Comparison of ENCODE assay signal across 30 cellular contexts in the genomic region with DNA sequence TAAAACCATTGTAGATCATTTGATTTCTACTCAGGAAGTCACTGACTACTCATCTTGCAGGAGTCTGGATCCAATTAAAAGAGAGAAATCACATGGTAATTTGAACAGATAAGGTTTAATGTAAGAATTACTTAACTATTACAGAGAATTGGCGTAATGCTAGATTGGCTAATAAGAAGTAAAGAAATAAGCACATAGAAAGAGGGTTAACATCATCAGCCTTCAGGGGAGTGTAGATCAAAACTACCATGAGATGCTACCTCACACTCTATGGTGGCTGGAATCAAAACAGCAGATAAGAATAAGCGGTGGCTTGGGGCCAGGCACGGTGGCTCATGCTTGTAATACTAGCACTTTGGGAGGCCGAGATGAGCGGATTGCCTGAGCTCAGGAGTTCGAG. TPM values are rescaled to one million over a fixed set of nuclear protein-coding genes. Genes with fewer than 3 reads are reported as not detected.
DNase-seq lines count a peak whose midpoint lies in the region; FAIRE-seq and TF ChIP-seq lines count a peak whose summit lies in the region.
"Had no signal": no experiment of that assay in that cellular context is flagged by ENCODE, and none has a peak within 500 bp of the region (broad histone marks: within the 10 kb centered on the region; RNA-seq: fewer than 3 reads in every experiment).

No MANE protein-coding gene starts in this region.

- no peak overlapping the region for H3K4me2 ChIP-seq in astrocyte (ENCODE audit: low read length)
- H3K4me2 ChIP-seq: KMS-11 had no signal

- no peak overlapping the region for H3K9ac ChIP-seq in astrocyte (ENCODE audit: low read length)
- H3K9ac ChIP-seq: KMS-11 had no signal

- H3K4me1 ChIP-seq in astrocyte (ENCODE audit: insufficient read depth, low read length), result peaks cover 3% of the 10 kb centered on the region
- no peaks in the 10 kb centered on the region for H3K4me1 ChIP-seq in CD8-positive, alpha-beta memory T cell (ENCODE audit: insufficient read depth, low read length)
- H3K4me1 ChIP-seq: lower lobe of right lung, right lobe of liver had no signal

- H3K4me1 Mint-ChIP-seq in astrocyte (ENCODE audit: low read depth, unreplicated experiment), result peaks cover 17% of the 10 kb centered on the region
- H3K4me1 Mint-ChIP-seq in CD8-positive, alpha-beta memory T cell, result peaks cover 5 to 13% (median 6%) of the 10 kb centered on the region in 3 donors

- no peak for FAIRE-seq in astrocyte (lab: Jason Lieb, UNC)
- FAIRE-seq in urothelium cell line (lab: Jason Lieb, UNC), result peak; percentile 5
- FAIRE-seq: endometrium, HTR-8/SVneo had no signal

- no peaks in the 10 kb centered on the region for H3K27me3 ChIP-seq in astrocyte (ENCODE audit: insufficient read depth, low read length)
- no peaks in the 10 kb centered on the region for H3K27me3 ChIP-seq in CD8-positive, alpha-beta memory T cell (ENCODE audit: insufficient read depth, low read length, poor library complexity, severe bottlenecking)
- H3K27me3 ChIP-seq: esophagus squamous epithelium, heart right ventricle, right lobe of liver had no signal

- peak overlapping the region; percentile 66 for H3K27ac Mint-ChIP-seq in astrocyte (ENCODE audit: unreplicated experiment)
- peak overlapping the region in 1 of 8 donors; percentile 73 for H3K27ac Mint-ChIP-seq in CD8-positive, alpha-beta memory T cell
- H3K27ac Mint-ChIP-seq: activated CD8-positive, alpha-beta T cell treated with anti-CD3 and anti-CD28 coated beads, Interleukin-2, amount 10 ng/mL, durations not matched to agents 7 days and 5 days; activated naive CD8-positive, alpha-beta T cell treated with anti-CD3 and anti-CD28 coated beads for 36 hours; CD4-positive, alpha-beta memory T cell; T-helper 17 cell; type B pancreatic cell had no signal

- no peak overlapping the region for H3K27ac ChIP-seq in astrocyte (ENCODE audit: low read depth, low read length)
- no peak overlapping the region for H3K27ac ChIP-seq in CD8-positive, alpha-beta memory T cell (ENCODE audit: low read depth, low read length)
- H3K27ac ChIP-seq: esophagus squamous epithelium, heart right ventricle, KMS-11, lower lobe of right lung, right lobe of liver had no signal

- no peaks in the 10 kb centered on the region for H3K9me3 ChIP-seq in astrocyte (ENCODE audit: insufficient read depth, low read depth, low read length)
- H3K9me3 ChIP-seq in CD8-positive, alpha-beta memory T cell (ENCODE audit: low read length), result no peaks in the 10 kb centered on the region
- H3K9me3 ChIP-seq: esophagus squamous epithelium, heart right ventricle, lower lobe of right lung, right lobe of liver had no signal

- no peak overlapping the region for H2AFZ ChIP-seq in astrocyte (ENCODE audit: low read depth, low read length)

- TF ChIP-seq CTCF in astrocyte (IDR thresholded peaks at IDR 0.05; ENCODE audit: insufficient read depth, low read depth, low read length) (no peak), fibroblast of villous mesenchyme (IDR thresholded peaks at IDR 0.05; ENCODE audit: insufficient read depth, low read depth, low read length) (no peak)

- H3K27me3 Mint-ChIP-seq in astrocyte (ENCODE audit: low read depth, unreplicated experiment), result no peaks in the 10 kb centered on the region
- no peaks in the 10 kb centered on the region for H3K27me3 Mint-ChIP-seq in CD8-positive, alpha-beta memory T cell
- H3K27me3 Mint-ChIP-seq: activated naive CD8-positive, alpha-beta T cell treated with anti-CD3 and anti-CD28 coated beads for 36 hours; CD4-positive, alpha-beta memory T cell; central memory CD8-positive, alpha-beta T cell; T-helper 17 cell; type B pancreatic cell had no signal

- no peaks in the 10 kb centered on the region for H3K36me3 Mint-ChIP-seq in astrocyte (ENCODE audit: low read depth, unreplicated experiment)
- H3K36me3 Mint-ChIP-seq in CD8-positive, alpha-beta memory T cell, result peaks cover 0 to 8% (median 5%) of the 10 kb centered on the region in 3 donors
- H3K36me3 Mint-ChIP-seq: activated naive CD8-positive, alpha-beta T cell treated with anti-CD3 and anti-CD28 coated beads for 36 hours; type B pancreatic cell had no signal

- CTCF ChIA-PET in CD8-positive, alpha-beta memory T cell (lab: Charles Lee), result no interaction called here

- DNase-seq in GM03348 (ENCODE audit: low spot score) (peak; percentile 61), astrocyte (ENCODE audit: low read depth) (no peak), fibroblast of villous mesenchyme (ENCODE audit: low read depth) (peak; percentile 88), urothelium cell line (ENCODE audit: low spot score) (no peak), GDM1 (lab: John Stamatoyannopoulos, UW) (no peak), G401 (ENCODE audit: low spot score) (no peak), middle frontal gyrus (ENCODE audit: extremely low spot score, low spot score) (no peak)
- DNase-seq in CD8-positive, alpha-beta memory T cell, result no peak
- DNase-seq: activated CD4-positive, CD25-positive, alpha-beta regulatory T cell treated with anti-CD3 and anti-CD28 coated beads, Interleukin-2, amount 50 U/mL, for 72 hours; activated CD8-positive, alpha-beta T cell treated with anti-CD3 and anti-CD28 coated beads, Interleukin-2, amount 10 ng/mL, durations not matched to agents 7 days and 5 days; activated effector memory CD4-positive, alpha-beta T cell treated with anti-CD3 and anti-CD28 coated beads, Interleukin-2, amount 50 U/mL, for 16 hours; activated naive CD8-positive, alpha-beta T cell treated with anti-CD3 and anti-CD28 coated beads for 36 hours; CD4-positive, alpha-beta memory T cell; esophagus squamous epithelium; heart right ventricle; lower lobe of right lung; MM.1S; NCI-H1417; NCI-H2081 treated with DMSO at 0.1 percent for 48 hours; NCI-H446 treated with DMSO at 0.1 percent for 48 hours; posterior cingulate gyrus; right lobe of liver; stimulated activated CD4-positive, alpha-beta T cell treated with anti-CD3 and anti-CD28 coated beads, Interleukin-12 subunit alpha, Interleukin-12 subunit beta, amount 100 ng/mL, for 4 hours; stimulated activated CD4-positive, alpha-beta T cell treated with anti-CD3 and anti-CD28 coated beads, Interleukin-4, amount 100 ng/mL, for 1 hour; T-helper 17 cell had no signal

- peaks cover 39% of the 10 kb centered on the region for H4K20me1 ChIP-seq in astrocyte (ENCODE audit: insufficient read depth, low read length)

- H3K9me3 Mint-ChIP-seq in astrocyte (ENCODE audit: unreplicated experiment), result no peaks in the 10 kb centered on the region
- no peaks in the 10 kb centered on the region for H3K9me3 Mint-ChIP-seq in CD8-positive, alpha-beta memory T cell
- H3K9me3 Mint-ChIP-seq: activated naive CD8-positive, alpha-beta T cell treated with anti-CD3 and anti-CD28 coated beads for 36 hours; CD4-positive, alpha-beta memory T cell; central memory CD8-positive, alpha-beta T cell; type B pancreatic cell had no signal

- in situ Hi-C loops in G401 (cut with HindIII; ENCODE audit: low sequenced_read_pairs), result no loop called here

- H3K36me3 ChIP-seq in astrocyte (ENCODE audit: insufficient read depth, low read length), result no peaks in the 10 kb centered on the region
- H3K36me3 ChIP-seq in CD8-positive, alpha-beta memory T cell (ENCODE audit: insufficient read depth, low read length), result no peaks in the 10 kb centered on the region
- H3K36me3 ChIP-seq: esophagus squamous epithelium, lower lobe of right lung, right lobe of liver had no signal

- no peak overlapping the region for H3K4me3 Mint-ChIP-seq in astrocyte (ENCODE audit: unreplicated experiment)
- H3K4me3 Mint-ChIP-seq in CD8-positive, alpha-beta memory T cell, result no peak overlapping the region
- H3K4me3 Mint-ChIP-seq: activated CD8-positive, alpha-beta T cell treated with anti-CD3 and anti-CD28 coated beads, Interleukin-2, amount 10 ng/mL, durations not matched to agents 7 days and 5 days; activated naive CD8-positive, alpha-beta T cell treated with anti-CD3 and anti-CD28 coated beads for 36 hours; CD4-positive, alpha-beta memory T cell; central memory CD8-positive, alpha-beta T cell; T-helper 17 cell; type B pancreatic cell had no signal

- H3K4me3 ChIP-seq in astrocyte (ENCODE audit: insufficient read depth, low read depth, low read length) (no peak overlapping the region), fibroblast of villous mesenchyme (ENCODE audit: low read depth, low read length) (no peak overlapping the region)
- H3K4me3 ChIP-seq in CD8-positive, alpha-beta memory T cell (ENCODE audit: low read length), result no peak overlapping the region
- H3K4me3 ChIP-seq: esophagus squamous epithelium, heart right ventricle, lower lobe of right lung, right lobe of liver had no signal

- POLR2A ChIA-PET in CD8-positive, alpha-beta memory T cell (lab: Charles Lee), result no interaction called here

- H3K79me2 ChIP-seq in astrocyte (ENCODE audit: insufficient read depth, low read length), result peaks cover 63% of the 10 kb centered on the region

RNA-seq across cellular contexts. Expression of gene ST3GAL3, which starts 11.7 kb away (rescaled TPM):
- 11.4 and 13.9 TPM in 2 replicates for total RNA-seq in astrocyte
- total RNA-seq in fibroblast of villous mesenchyme, result 16.8 and 17.4 TPM in 2 replicates
- total RNA-seq in CD8-positive, alpha-beta memory T cell, result 10 to 100 TPM in 1 of 2 experiments, 1 to 10 TPM in 1; 9.7 to 10.1 TPM
- polyA plus RNA-seq in CD8-positive, alpha-beta memory T cell, result 9.7 TPM
- total RNA-seq in G401 (2014; rRNA removed; shearing (Covaris generic)), result 14.2 and 15.7 TPM in 2 replicates

Comparison
In these comparisons a context has a peak if more than half of its experiments do, and no peak if none do; other contexts are left out.
1. DNase-seq: peak in GM03348 (single experiment) and fibroblast of villous mesenchyme (single experiment); none in astrocyte (single experiment), urothelium cell line (single experiment), GDM1 (single experiment), CD8-positive, alpha-beta memory T cell (0 of 5), G401 (single experiment) and middle frontal gyrus (single experiment).